1 cellular context compared by ENCODE assay signal in genomic region chr12:57452937-57453509, GRCh38.
TF ChIP-seq lines count a peak whose summit lies in the region.

No MANE protein-coding gene starts in this region.

TF ChIP-seq in HepG2, 621 proteins besides CTCF, POLR2A, EP300 and RAD21 (continued from another document and continues in another):
- TF ChIP-seq ZNF609 (CRISPR knock-in tag; IDR thresholded peaks at IDR 0.05; ENCODE audit: borderline replicate concordance) (no peak), FOXO1 (CRISPR knock-in tag; IDR thresholded peaks at IDR 0.05) (no peak), RARA (CRISPR knock-in tag; IDR thresholded peaks at IDR 0.05) (0 out of 2 replicates have a peak, but pooled peaks have one; percentile 30), ZNF230 (CRISPR knock-in tag; IDR thresholded peaks at IDR 0.05) (no peak), SIX4 (CRISPR knock-in tag; IDR thresholded peaks at IDR 0.05) (no peak), ZNF460 (CRISPR knock-in tag; IDR thresholded peaks at IDR 0.05; ENCODE audit: borderline replicate concordance) (no peak), ZFP36L2 (CRISPR knock-in tag; IDR thresholded peaks at IDR 0.05) (no peak), ZNF839 (CRISPR knock-in tag; IDR thresholded peaks at IDR 0.05; ENCODE audit: borderline replicate concordance) (no peak), SRSF9 (IDR thresholded peaks at IDR 0.05; ENCODE audit: borderline replicate concordance, insufficient read depth, low read depth, low read length, poor library complexity, severe bottlenecking) (no peak), FOXO4 (CRISPR knock-in tag; conservative IDR thresholded peaks at IDR 0.05) (no peak), MLX (CRISPR knock-in tag; IDR thresholded peaks at IDR 0.05) (no peak; the same call in 1 of the 2 replicates), ZNF704 (CRISPR knock-in tag; IDR thresholded peaks at IDR 0.05; ENCODE audit: borderline replicate concordance) (no peak), LRRFIP1 (CRISPR knock-in tag; conservative IDR thresholded peaks at IDR 0.05) (no peak), ZNF749 (CRISPR knock-in tag; IDR thresholded peaks at IDR 0.05; ENCODE audit: borderline replicate concordance) (no peak), ONECUT2 (CRISPR knock-in tag; IDR thresholded peaks at IDR 0.05) (no peak), ZNF17 (CRISPR knock-in tag; IDR thresholded peaks at IDR 0.05) (no peak), SRY (CRISPR knock-in tag; IDR thresholded peaks at IDR 0.05) (no peak), NFYC (CRISPR knock-in tag; IDR thresholded peaks at IDR 0.05) (no peak), ZNF841 (CRISPR knock-in tag; IDR thresholded peaks at IDR 0.05; ENCODE audit: borderline replicate concordance) (no peak), AGO2 (optimal IDR thresholded peaks at IDR 0.05; ENCODE audit: low read depth, low read length) (no peak), ZBTB43 (CRISPR knock-in tag; conservative IDR thresholded peaks at IDR 0.05) (no peak), PAX8 (CRISPR knock-in tag; IDR thresholded peaks at IDR 0.05; ENCODE audit: borderline replicate concordance) (no peak), TARDBP (CRISPR knock-in tag; IDR thresholded peaks at IDR 0.05) (no peak), RCOR2 (CRISPR knock-in tag; IDR thresholded peaks at IDR 0.05) (no peak), HMGXB4 (CRISPR knock-in tag; IDR thresholded peaks at IDR 0.05; ENCODE audit: borderline replicate concordance in 1 of 2, low read depth in 1 of 2) (peak in 1 of 2 experiments; percentile 57; a peak in 1 of 4 replicates), FOXA1 (IDR thresholded peaks at IDR 0.05) (no peak), FOXA1 (CRISPR knock-in tag; IDR thresholded peaks at IDR 0.05) (no peak), HOXD1 (CRISPR knock-in tag; IDR thresholded peaks at IDR 0.05) (no peak), ZNF33A (CRISPR knock-in tag; IDR thresholded peaks at IDR 0.05; ENCODE audit: borderline replicate concordance) (no peak)
- TF ChIP-seq, protein P1, sequence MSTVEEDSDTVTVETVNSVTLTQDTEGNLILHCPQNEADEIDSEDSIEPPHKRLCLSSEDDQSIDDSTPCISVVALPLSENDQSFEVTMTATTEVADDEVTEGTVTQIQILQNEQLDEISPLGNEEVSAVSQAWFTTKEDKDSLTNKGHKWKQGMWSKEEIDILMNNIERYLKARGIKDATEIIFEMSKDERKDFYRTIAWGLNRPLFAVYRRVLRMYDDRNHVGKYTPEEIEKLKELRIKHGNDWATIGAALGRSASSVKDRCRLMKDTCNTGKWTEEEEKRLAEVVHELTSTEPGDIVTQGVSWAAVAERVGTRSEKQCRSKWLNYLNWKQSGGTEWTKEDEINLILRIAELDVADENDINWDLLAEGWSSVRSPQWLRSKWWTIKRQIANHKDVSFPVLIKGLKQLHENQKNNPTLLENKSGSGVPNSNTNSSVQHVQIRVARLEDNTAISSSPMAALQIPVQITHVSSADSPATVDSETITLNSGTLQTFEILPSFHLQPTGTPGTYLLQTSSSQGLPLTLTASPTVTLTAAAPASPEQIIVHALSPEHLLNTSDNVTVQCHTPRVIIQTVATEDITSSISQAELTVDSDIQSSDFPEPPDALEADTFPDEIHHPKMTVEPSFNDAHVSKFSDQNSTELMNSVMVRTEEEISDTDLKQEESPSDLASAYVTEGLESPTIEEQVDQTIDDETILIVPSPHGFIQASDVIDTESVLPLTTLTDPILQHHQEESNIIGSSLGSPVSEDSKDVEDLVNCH (CRISPR knock-in tag; IDR thresholded peaks at IDR 0.05), result no peak
- TF ChIP-seq, protein P2, sequence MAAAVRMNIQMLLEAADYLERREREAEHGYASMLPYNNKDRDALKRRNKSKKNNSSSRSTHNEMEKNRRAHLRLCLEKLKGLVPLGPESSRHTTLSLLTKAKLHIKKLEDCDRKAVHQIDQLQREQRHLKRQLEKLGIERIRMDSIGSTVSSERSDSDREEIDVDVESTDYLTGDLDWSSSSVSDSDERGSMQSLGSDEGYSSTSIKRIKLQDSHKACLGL (CRISPR knock-in tag; IDR thresholded peaks at IDR 0.05), result no peak
- TF ChIP-seq, protein P3, sequence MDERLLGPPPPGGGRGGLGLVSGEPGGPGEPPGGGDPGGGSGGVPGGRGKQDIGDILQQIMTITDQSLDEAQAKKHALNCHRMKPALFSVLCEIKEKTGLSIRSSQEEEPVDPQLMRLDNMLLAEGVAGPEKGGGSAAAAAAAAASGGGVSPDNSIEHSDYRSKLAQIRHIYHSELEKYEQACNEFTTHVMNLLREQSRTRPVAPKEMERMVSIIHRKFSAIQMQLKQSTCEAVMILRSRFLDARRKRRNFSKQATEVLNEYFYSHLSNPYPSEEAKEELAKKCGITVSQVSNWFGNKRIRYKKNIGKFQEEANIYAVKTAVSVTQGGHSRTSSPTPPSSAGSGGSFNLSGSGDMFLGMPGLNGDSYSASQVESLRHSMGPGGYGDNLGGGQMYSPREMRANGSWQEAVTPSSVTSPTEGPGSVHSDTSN (CRISPR knock-in tag; IDR thresholded peaks at IDR 0.05), result no peak
- TF ChIP-seq, protein P4, sequence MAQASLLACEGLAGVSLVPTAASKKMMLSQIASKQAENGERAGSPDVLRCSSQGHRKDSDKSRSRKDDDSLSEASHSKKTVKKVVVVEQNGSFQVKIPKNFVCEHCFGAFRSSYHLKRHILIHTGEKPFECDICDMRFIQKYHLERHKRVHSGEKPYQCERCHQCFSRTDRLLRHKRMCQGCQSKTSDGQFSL (CRISPR knock-in tag; IDR thresholded peaks at IDR 0.05), result no peak
- TF ChIP-seq, protein P5, sequence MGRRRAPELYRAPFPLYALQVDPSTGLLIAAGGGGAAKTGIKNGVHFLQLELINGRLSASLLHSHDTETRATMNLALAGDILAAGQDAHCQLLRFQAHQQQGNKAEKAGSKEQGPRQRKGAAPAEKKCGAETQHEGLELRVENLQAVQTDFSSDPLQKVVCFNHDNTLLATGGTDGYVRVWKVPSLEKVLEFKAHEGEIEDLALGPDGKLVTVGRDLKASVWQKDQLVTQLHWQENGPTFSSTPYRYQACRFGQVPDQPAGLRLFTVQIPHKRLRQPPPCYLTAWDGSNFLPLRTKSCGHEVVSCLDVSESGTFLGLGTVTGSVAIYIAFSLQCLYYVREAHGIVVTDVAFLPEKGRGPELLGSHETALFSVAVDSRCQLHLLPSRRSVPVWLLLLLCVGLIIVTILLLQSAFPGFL (CRISPR knock-in tag; IDR thresholded peaks at IDR 0.05), result no peak
- TF ChIP-seq, protein P6, sequence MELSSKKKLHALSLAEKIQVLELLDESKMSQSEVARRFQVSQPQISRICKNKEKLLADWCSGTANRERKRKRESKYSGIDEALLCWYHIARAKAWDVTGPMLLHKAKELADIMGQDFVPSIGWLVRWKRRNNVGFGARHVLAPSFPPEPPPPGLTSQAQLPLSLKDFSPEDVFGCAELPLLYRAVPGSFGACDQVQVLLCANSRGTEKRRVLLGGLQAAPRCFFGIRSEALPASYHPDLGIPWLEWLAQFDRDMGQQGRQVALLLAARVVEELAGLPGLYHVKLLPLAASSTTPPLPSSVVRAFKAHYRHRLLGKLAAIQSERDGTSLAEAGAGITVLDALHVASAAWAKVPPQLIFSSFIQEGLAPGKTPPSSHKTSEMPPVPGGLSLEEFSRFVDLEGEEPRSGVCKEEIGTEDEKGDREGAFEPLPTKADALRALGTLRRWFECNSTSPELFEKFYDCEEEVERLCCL (CRISPR knock-in tag; IDR thresholded peaks at IDR 0.05; ENCODE audit: borderline replicate concordance), result no peak
- TF ChIP-seq, protein P7, sequence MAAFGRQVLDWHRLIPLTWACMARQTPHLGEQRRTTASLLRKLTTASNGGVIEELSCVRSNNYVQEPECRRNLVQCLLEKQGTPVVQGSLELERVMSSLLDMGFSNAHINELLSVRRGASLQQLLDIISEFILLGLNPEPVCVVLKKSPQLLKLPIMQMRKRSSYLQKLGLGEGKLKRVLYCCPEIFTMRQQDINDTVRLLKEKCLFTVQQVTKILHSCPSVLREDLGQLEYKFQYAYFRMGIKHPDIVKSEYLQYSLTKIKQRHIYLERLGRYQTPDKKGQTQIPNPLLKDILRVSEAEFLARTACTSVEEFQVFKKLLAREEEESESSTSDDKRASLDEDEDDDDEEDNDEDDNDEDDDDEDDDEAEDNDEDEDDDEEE (CRISPR knock-in tag; IDR thresholded peaks at IDR 0.05), result no peak
